ENCODE assay signal across 18 cellular contexts in genomic region chr10:32244421-32245207, GRCh38.
A peak's percentile ranks its signal among the peaks of the same experiment; 100 is the strongest.
DNase-seq lines count a peak whose midpoint lies in the region; ATAC-seq and TF ChIP-seq lines count a peak whose summit lies in the region.
"Had no signal": no experiment of that assay in that cellular context is flagged by ENCODE, and none has a peak within 500 bp of the region (broad histone marks: within the 10 kb centered on the region; RNA-seq: fewer than 3 reads in every experiment).

No MANE protein-coding gene starts in this region.

- intact Hi-C loops in Caco-2 (cut with micrococcal nuclease; ENCODE audit: unreplicated experiment) = no loop called here
- intact Hi-C loops in aorta (cut with DNase I) = no loop called here

- no peaks in the 10 kb centered on the region for H3K36me3 ChIP-seq in Caco-2 (ENCODE audit: control insufficient read depth, insufficient read depth, low read length)
- no peaks in the 10 kb centered on the region for H3K36me3 ChIP-seq in aorta (ENCODE audit: control insufficient read depth in 1 of 2, insufficient read depth in 2 of 2, low read length in 1 of 2)

- H3K4me3 ChIP-seq in Caco-2 (ENCODE audit: low read depth, low read length) (no peak overlapping the region), aorta (ENCODE audit: low read length in 2 of 2) (no peak overlapping the region)

- POLR2A ChIA-PET in Caco-2 (lab: Charles Lee) = interaction anchor here (0.7 kb wide), 3 partner anchors 20 to 101 kb away, joined by 3 to 7 read pairs (median 6); no protein-coding TSS in a partner anchor

- DNase-seq in Caco-2 (no peak), ELF-1 (ENCODE audit: low read depth, low spot score) (peak; percentile 26), GF-D8 (lab: John Stamatoyannopoulos, UW) (no peak), aorta (no peak), foreskin keratinocyte (no peak)
- peak; percentile 18 for DNase-seq in activated naive CD8-positive, alpha-beta T cell treated with anti-CD3 and anti-CD28 coated beads, Interleukin-2, amount 50 U/mL, for 24 hours
- DNase-seq: cerebellar nuclear complex, GDM1, hypothalamus, kidney glomerular epithelial cell, NCI-H2081, NCI-H524 treated with DMSO at 0.1 percent for 48 hours, OCI-M1 had no signal

- H3K27me3 Mint-ChIP-seq in Caco-2 (ENCODE audit: insufficient read depth, unreplicated experiment) = no peaks in the 10 kb centered on the region
- peaks cover 5% of the 10 kb centered on the region for H3K27me3 Mint-ChIP-seq in activated naive CD8-positive, alpha-beta T cell treated with anti-CD3 and anti-CD28 coated beads, Interleukin-2, amount 50 U/mL, for 24 hours
- H3K27me3 Mint-ChIP-seq: type B pancreatic cell had no signal

- H3K9me3 ChIP-seq in Caco-2 (no peaks in the 10 kb centered on the region), aorta (ENCODE audit: control insufficient read depth, low read length) (no peaks in the 10 kb centered on the region)

- H3K4me1 ChIP-seq in Caco-2 = peaks cover 30% of the 10 kb centered on the region
- H3K4me1 ChIP-seq in aorta (ENCODE audit: control insufficient read depth in 1 of 2, insufficient read depth in 2 of 2, low read length in 2 of 2) = no peaks in the 10 kb centered on the region
- H3K4me1 ChIP-seq in foreskin keratinocyte = peaks cover 10% of the 10 kb centered on the region

- H3K27ac Mint-ChIP-seq in Caco-2 (ENCODE audit: unreplicated experiment) = peak overlapping the region; percentile 50
- peak overlapping the region; percentile 83 for H3K27ac Mint-ChIP-seq in activated naive CD8-positive, alpha-beta T cell treated with anti-CD3 and anti-CD28 coated beads, Interleukin-2, amount 50 U/mL, for 24 hours
- H3K27ac Mint-ChIP-seq: B cell, IgD-negative memory B cell, mesothelial cell of epicardium, type B pancreatic cell had no signal

- ATAC-seq in HG02884 (IDR thresholded peaks at IDR 0.05; ENCODE audit: unreplicated experiment) (peak; percentile 52), aorta (ENCODE audit: low FRiP score) (no peak), foreskin keratinocyte (no peak)
- ATAC-seq in activated naive CD8-positive, alpha-beta T cell treated with anti-CD3 and anti-CD28 coated beads, Interleukin-2, amount 50 U/mL, for 24 hours = peak; percentile 96

- BruUV-seq in Caco-2 (replicated peaks; lab: Mats Ljungman, UMichigan) = no TSS peak

- no peaks in the 10 kb centered on the region for H3K9me3 Mint-ChIP-seq in Caco-2 (ENCODE audit: unreplicated experiment)
- H3K9me3 Mint-ChIP-seq in activated naive CD8-positive, alpha-beta T cell treated with anti-CD3 and anti-CD28 coated beads, Interleukin-2, amount 50 U/mL, for 24 hours = no peaks in the 10 kb centered on the region
- H3K9me3 Mint-ChIP-seq: IgD-negative memory B cell, type B pancreatic cell had no signal

- WGBS in aorta, 2 donors = 85 to 91% methylated on average over 3 of the region's 3 CpGs

- TF ChIP-seq CTCF in Caco-2 (IDR thresholded peaks at IDR 0.05; ENCODE audit: insufficient read depth in 1 of 2, low read depth in 1 of 2, low read length in 1 of 2, severe bottlenecking in 1 of 2, unreplicated experiment in 1 of 2) = no peak
- no peak for TF ChIP-seq CTCF in foreskin keratinocyte (conservative IDR thresholded peaks at IDR 0.05)

- CTCF ChIA-PET in Caco-2 (lab: Charles Lee) = interaction anchor here (0.6 to 1.9 kb wide), 5 partner anchors 12 to 431 kb away, joined by 3 to 9 read pairs (median 6); no protein-coding TSS in a partner anchor

- H3K4me1 Mint-ChIP-seq in Caco-2 (ENCODE audit: low read depth, unreplicated experiment) = peaks cover 36% of the 10 kb centered on the region
- peaks cover 33% of the 10 kb centered on the region for H3K4me1 Mint-ChIP-seq in activated naive CD8-positive, alpha-beta T cell treated with anti-CD3 and anti-CD28 coated beads, Interleukin-2, amount 50 U/mL, for 24 hours
- H3K4me1 Mint-ChIP-seq: B cell had no signal

- H3K4me3 Mint-ChIP-seq in Caco-2 (ENCODE audit: unreplicated experiment) = no peak overlapping the region
- H3K4me3 Mint-ChIP-seq in activated naive CD8-positive, alpha-beta T cell treated with anti-CD3 and anti-CD28 coated beads, Interleukin-2, amount 50 U/mL, for 24 hours = peak overlapping the region; percentile 42
- H3K4me3 Mint-ChIP-seq: B cell, IgD-negative memory B cell, mesothelial cell of epicardium, type B pancreatic cell had no signal

- H3K27ac ChIP-seq in aorta (ENCODE audit: low read depth in 1 of 2, low read length in 2 of 2) (no peak overlapping the region), foreskin keratinocyte (no peak overlapping the region)

- H3K27me3 ChIP-seq in Caco-2 (replicated peaks; ENCODE audit: control insufficient read depth, insufficient read depth, low read length) = no peaks in the 10 kb centered on the region
- H3K27me3 ChIP-seq in aorta (ENCODE audit: control insufficient read depth in 1 of 2, insufficient read depth in 2 of 2, low read length in 1 of 2) = no peaks in the 10 kb centered on the region
- no peaks in the 10 kb centered on the region for H3K27me3 ChIP-seq in foreskin keratinocyte

- no peaks in the 10 kb centered on the region for H3K36me3 Mint-ChIP-seq in Caco-2 (ENCODE audit: insufficient read depth, unreplicated experiment)
- no peaks in the 10 kb centered on the region for H3K36me3 Mint-ChIP-seq in activated naive CD8-positive, alpha-beta T cell treated with anti-CD3 and anti-CD28 coated beads, Interleukin-2, amount 50 U/mL, for 24 hours (ENCODE audit: low read depth)
- H3K36me3 Mint-ChIP-seq: IgD-negative memory B cell, mesothelial cell of epicardium, type B pancreatic cell had no signal

Comparison
In these comparisons a context has a peak if more than half of its experiments do, and no peak if none do; other contexts are left out.
1. DNase-seq: peak in ELF-1 (single experiment) and activated naive CD8-positive, alpha-beta T cell treated with anti-CD3 and anti-CD28 coated beads, Interleukin-2, amount 50 U/mL, for 24 hours (single experiment); none in Caco-2 (0 of 2), GF-D8 (single experiment), aorta (0 of 2) and foreskin keratinocyte (0 of 2).
2. ATAC-seq: peak in HG02884 (single experiment) and activated naive CD8-positive, alpha-beta T cell treated with anti-CD3 and anti-CD28 coated beads, Interleukin-2, amount 50 U/mL, for 24 hours (single experiment); none in aorta (single experiment) and foreskin keratinocyte (single experiment).